Comparison of ENCODE assay signal across 13 cellular contexts in genomic region chr2:203951366-203951902, GRCh38. TPM values are rescaled to one million over a fixed set of nuclear protein-coding genes. Genes with fewer than 3 reads are reported as not detected.
A peak's percentile ranks its signal among the peaks of the same experiment; 100 is the strongest.
DNase-seq lines count a peak whose midpoint lies in the region; ATAC-seq lines count a peak whose summit lies in the region.
"Had no signal": no experiment of that assay in that cellular context is flagged by ENCODE, and none has a peak within 500 bp of the region (broad histone marks: within the 10 kb centered on the region; RNA-seq: fewer than 3 reads in every experiment).

No MANE protein-coding gene starts in this region.

- H3K9me3 ChIP-seq in CD4-positive, alpha-beta memory T cell (ENCODE audit: control insufficient read depth in 1 of 2, low read length in 2 of 2): no peaks in the 10 kb centered on the region
- no peaks in the 10 kb centered on the region for H3K9me3 ChIP-seq in T-helper 17 cell (ENCODE audit: control insufficient read depth, low read length, poor library complexity, severe bottlenecking)
- H3K9me3 ChIP-seq: Caco-2 had no signal

- POLR2A ChIA-PET in CD4-positive, alpha-beta memory T cell (lab: Charles Lee; ENCODE audit: partially characterized antibody): interaction anchor here (0.6 to 1.9 kb wide), 9 partner anchors 8 to 74 kb away, joined by 3 to 13 read pairs (median 3); partner anchors contain the start of gene ICOS

- CTCF ChIA-PET in CD4-positive, alpha-beta memory T cell (lab: Charles Lee; ENCODE audit: partially characterized antibody): interaction anchor here (1.0 to 1.5 kb wide), 6 partner anchors 13 to 75 kb away, joined by 3 to 6 read pairs (median 4); no protein-coding TSS in a partner anchor

- H3K27ac Mint-ChIP-seq in CD4-positive, alpha-beta memory T cell: peak overlapping the region; percentile 88 to 99 (median 97)
- H3K27ac Mint-ChIP-seq in T-helper 17 cell: peak overlapping the region; percentile 99
- H3K27ac Mint-ChIP-seq in central memory CD8-positive, alpha-beta T cell (ENCODE audit: low read depth): peak overlapping the region; percentile 94

- no peaks in the 10 kb centered on the region for H3K27me3 Mint-ChIP-seq in CD4-positive, alpha-beta memory T cell
- no peaks in the 10 kb centered on the region for H3K27me3 Mint-ChIP-seq in T-helper 17 cell
- H3K27me3 Mint-ChIP-seq in central memory CD8-positive, alpha-beta T cell: no peaks in the 10 kb centered on the region

- intact Hi-C loops in CD4-positive, alpha-beta memory T cell (cut with micrococcal nuclease): loop anchor here (1.0 to 5.0 kb wide), 3 partner anchors 15 to 56 kb away; partner anchors contain the start of gene ICOS

- H3K4me1 ChIP-seq in CD4-positive, alpha-beta memory T cell (ENCODE audit: insufficient read depth, low read length): peaks cover 90% of the 10 kb centered on the region
- H3K4me1 ChIP-seq: Caco-2 had no signal

- no peaks in the 10 kb centered on the region for H3K9me3 Mint-ChIP-seq in CD4-positive, alpha-beta memory T cell
- no peaks in the 10 kb centered on the region for H3K9me3 Mint-ChIP-seq in central memory CD8-positive, alpha-beta T cell

- no peaks in the 10 kb centered on the region for H3K27me3 ChIP-seq in CD4-positive, alpha-beta memory T cell (ENCODE audit: insufficient read depth, low read length)

- peaks cover 67 to 89% (median 77%) of the 10 kb centered on the region in 4 donors for H3K4me1 Mint-ChIP-seq in CD4-positive, alpha-beta memory T cell
- H3K4me1 Mint-ChIP-seq in T-helper 17 cell: peaks cover 57% of the 10 kb centered on the region
- H3K4me1 Mint-ChIP-seq in central memory CD8-positive, alpha-beta T cell: peaks cover 68% of the 10 kb centered on the region

- peak overlapping the region; percentile 73 to 93 (median 88) for H3K4me3 Mint-ChIP-seq in CD4-positive, alpha-beta memory T cell
- peak overlapping the region; percentile 93 for H3K4me3 Mint-ChIP-seq in T-helper 17 cell
- H3K4me3 Mint-ChIP-seq in central memory CD8-positive, alpha-beta T cell: peak overlapping the region; percentile 82

- ATAC-seq in HG02678 (IDR thresholded peaks at IDR 0.05; ENCODE audit: unreplicated experiment) (peak; percentile 51), T-helper 17 cell (peak; percentile 80), GM19455 (IDR thresholded peaks at IDR 0.05; ENCODE audit: unreplicated experiment) (no peak), GM18873 (IDR thresholded peaks at IDR 0.05; ENCODE audit: low FRiP score, unreplicated experiment) (no peak)
- peak; percentile 68 for ATAC-seq in central memory CD8-positive, alpha-beta T cell (replicated peaks; ENCODE audit: extremely low read depth, poor library complexity, severe bottlenecking)
- ATAC-seq: right cardiac atrium had no signal

- H3K36me3 ChIP-seq in CD4-positive, alpha-beta memory T cell (ENCODE audit: insufficient read depth, low read length): peaks cover 7% of the 10 kb centered on the region

- DNase-seq in CD4-positive, alpha-beta memory T cell: peak; percentile 68 to 88 (median 72)
- DNase-seq in T-helper 17 cell (peak; percentile 23 to 64 (median 52)), GOT3 (lab: John Stamatoyannopoulos, UW) (no peak), NCI-H774 (lab: John Stamatoyannopoulos, UW) (no peak)
- peak in 1 of 2 donors; percentile 55 for DNase-seq in central memory CD8-positive, alpha-beta T cell (ENCODE audit: low spot score in 2 of 2)
- DNase-seq: Caco-2, NCI-H2227 treated with DMSO at 0.1 percent for 48 hours, right cardiac atrium, SW 1271 had no signal

- peak overlapping the region in 1 of 2 donors; percentile 32 for H3K4me3 ChIP-seq in CD4-positive, alpha-beta memory T cell (ENCODE audit: low read length in 2 of 2)

- peaks cover 14 to 45% of the 10 kb centered on the region in 2 donors for H3K36me3 Mint-ChIP-seq in CD4-positive, alpha-beta memory T cell
- H3K36me3 Mint-ChIP-seq in T-helper 17 cell (ENCODE audit: low read depth): peaks cover 10% of the 10 kb centered on the region
- H3K36me3 Mint-ChIP-seq in central memory CD8-positive, alpha-beta T cell (ENCODE audit: insufficient read depth): peaks cover 20% of the 10 kb centered on the region

- peak overlapping the region; percentile 56 for H3K27ac ChIP-seq in CD4-positive, alpha-beta memory T cell (ENCODE audit: low read depth, low read length)

RNA-seq across cellular contexts. Expression of gene ICOS, which starts 14.9 kb away (rescaled TPM):
- total RNA-seq in CD4-positive, alpha-beta memory T cell: 10 to 100 TPM; 52.9 to 53.2 TPM
- polyA plus RNA-seq in CD4-positive, alpha-beta memory T cell: 10 to 100 TPM; 28.1 to 29.1 TPM
- 100 to 1,000 TPM in 1 of 2 donors, 10 to 100 TPM in 1; 71.5 to 122 TPM for total RNA-seq in T-helper 17 cell
- total RNA-seq: Caco-2, lung microvascular endothelial cell had no signal

Comparison
In these comparisons a context has a peak if more than half of its experiments do, and no peak if none do; other contexts are left out.
1. DNase-seq: peak in CD4-positive, alpha-beta memory T cell (5 of 5) and T-helper 17 cell (3 of 3); none in GOT3 (single experiment) and NCI-H774 (single experiment).
2. ATAC-seq: peak in HG02678 (single experiment), T-helper 17 cell (single experiment) and central memory CD8-positive, alpha-beta T cell (single experiment); none in GM19455 (single experiment) and GM18873 (single experiment).
3. Peak in every context shown above with its lines, with median percentiles within 50 percentile points of each other: H3K27ac Mint-ChIP-seq and H3K4me3 Mint-ChIP-seq.